22 cellular contexts compared by ENCODE assay signal in genomic region chrX:63744850-63745249, GRCh38.
"Had no signal": no experiment of that assay in that cellular context is flagged by ENCODE, and none has a peak within 500 bp of the region (broad histone marks: within the 10 kb centered on the region; RNA-seq: fewer than 3 reads in every experiment).

No MANE protein-coding gene starts in this region.

- FAIRE-seq: colon, endothelial cell of umbilical vein had no signal

- H3K4me3 ChIP-seq: body of pancreas, left ventricle myocardium inferior, right lobe of liver, skin epidermis, tibial artery had no signal

- H3K27me3 ChIP-seq: body of pancreas, right lobe of liver, tibial artery had no signal

- H3K27ac Mint-ChIP-seq: activated naive CD4-positive, alpha-beta T cell treated with anti-CD3 and anti-CD28 coated beads, Interleukin-2, amount 10 ng/mL, durations not matched to agents 7 days and 5 days; activated T-cell treated with anti-CD3 and anti-CD28 coated beads, Interleukin-2, amount 50 U/mL, for 72 hours; progenitor cell of endocrine pancreas had no signal

- H3K4me3 Mint-ChIP-seq: activated naive CD4-positive, alpha-beta T cell treated with anti-CD3 and anti-CD28 coated beads, Interleukin-2, amount 10 ng/mL, durations not matched to agents 7 days and 5 days; activated T-cell treated with anti-CD3 and anti-CD28 coated beads, Interleukin-2, amount 50 U/mL, for 72 hours; T-cell had no signal

- H3K36me3 ChIP-seq: left ventricle myocardium inferior, right lobe of liver, tibial artery, WERI-Rb-1 had no signal

- H3K27me3 Mint-ChIP-seq: activated naive CD4-positive, alpha-beta T cell treated with anti-CD3 and anti-CD28 coated beads, Interleukin-2, amount 10 ng/mL, durations not matched to agents 7 days and 5 days; naive thymus-derived CD8-positive, alpha-beta T cell; progenitor cell of endocrine pancreas; stimulated activated naive CD8-positive, alpha-beta T cell treated with anti-CD3 and anti-CD28 coated beads, Interleukin-15, amount 100 ng/mL, for 72 hours had no signal

- H3K4me1 ChIP-seq: body of pancreas, right lobe of liver had no signal

- DNase-seq: activated CD4-positive, CD25-positive, alpha-beta regulatory T cell treated with anti-CD3 and anti-CD28 coated beads, Interleukin-2, amount 50 U/mL, for 72 hours; activated effector memory CD4-positive, alpha-beta T cell treated with Interleukin-2 at 50 U/mL for 16 hours; activated naive CD4-positive, alpha-beta T cell treated with anti-CD3 and anti-CD28 coated beads, Interleukin-2, amount 10 ng/mL, durations not matched to agents 7 days and 5 days; activated T-cell treated with anti-CD3 and anti-CD28 coated beads, Interleukin-2, amount 50 U/mL, for 72 hours; body of pancreas; central memory CD4-positive, alpha-beta T cell; effector memory CD4-positive, alpha-beta T cell; foreskin melanocyte; hippocampal formation; left ventricle myocardium inferior; naive thymus-derived CD8-positive, alpha-beta T cell; right lobe of liver; stimulated activated CD4-positive, alpha-beta T cell treated with anti-CD3 and anti-CD28 coated beads, Interleukin-1b, Interleukin-23, amount 100 ng/mL, for 48 hours; stimulated activated naive CD8-positive, alpha-beta T cell treated with anti-CD3 and anti-CD28 coated beads, Interleukin-15, amount 100 ng/mL, for 72 hours; T-cell; tibial artery; WERI-Rb-1 had no signal

- H3K9me3 ChIP-seq: body of pancreas, left ventricle myocardium inferior, right lobe of liver, tibial artery had no signal

- H3K9me3 Mint-ChIP-seq: activated T-cell treated with anti-CD3 and anti-CD28 coated beads, Interleukin-2, amount 50 U/mL, for 72 hours; naive thymus-derived CD8-positive, alpha-beta T cell; stimulated activated naive CD8-positive, alpha-beta T cell treated with anti-CD3 and anti-CD28 coated beads, Interleukin-15, amount 100 ng/mL, for 72 hours; T-cell; T-helper 2 cell treated with Interferon-gamma antibody and Interleukin-4, amounts not matched to agents 5 μg/mL and 100 μg/mL, for 36 hours had no signal
